In the genomic region with DNA sequence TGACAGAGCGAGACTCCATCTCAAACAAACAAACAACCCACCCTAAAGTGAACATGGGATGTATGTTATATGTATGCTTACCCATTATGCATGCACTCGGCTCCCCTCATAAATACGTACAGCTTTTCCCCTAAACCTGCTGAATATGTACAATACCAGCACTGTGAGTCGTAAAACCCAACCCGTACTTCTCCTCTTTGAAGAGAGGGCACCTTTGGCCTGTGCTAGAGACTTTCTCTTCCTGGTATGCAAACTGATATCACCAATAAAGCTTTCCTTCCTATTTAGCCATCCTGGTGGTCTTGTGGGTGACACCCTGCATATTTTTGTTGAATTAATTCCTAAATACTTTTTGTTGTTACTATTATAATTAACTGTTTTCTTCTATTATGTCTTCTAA, we compare ENCODE assay signal across 21 cellular contexts. TPM values are rescaled to one million over a fixed set of nuclear protein-coding genes. Genes with fewer than 3 reads are reported as not detected.
"Had no signal": no experiment of that assay in that cellular context is flagged by ENCODE, and none has a peak within 500 bp of the region (broad histone marks: within the 10 kb centered on the region; RNA-seq: fewer than 3 reads in every experiment).

No MANE protein-coding gene starts in this region.

- H3K27ac ChIP-seq: HL-60, RWPE1 had no signal

- H3K4me2 ChIP-seq: SK-N-SH had no signal

- ATAC-seq: Panc1, PC-3 had no signal

- DNase-seq: KBM-7, MV-4-11, NCI-H1092, NCI-H1105 treated with DMSO at 0.1 percent for 48 hours, NCI-H1417 treated with DMSO at 0.1 percent for 48 hours, NCI-H146, NCI-H1694 treated with DMSO at 0.1 percent for 48 hours, NCI-H1930, NCI-H2081 treated with DMSO at 0.1 percent for 48 hours, NCI-H2227 treated with DMSO at 0.1 percent for 48 hours, NCI-H524, NCI-H526 treated with DMSO at 0.1 percent for 48 hours, NCI-H748 treated with DMSO at 0.1 percent for 48 hours, PC-3, SHP77, SK-N-SH, SW 1271 had no signal

- H3K9me3 ChIP-seq: SK-N-SH had no signal

- H3K9ac ChIP-seq: SK-N-SH had no signal

RNA-seq across cellular contexts. Expression of gene VSTM2L, which starts 51.3 kb away (rescaled TPM):
- total RNA-seq: NCI-H460 had no signal
